7 cellular contexts compared by ENCODE assay signal in genomic region chr1:64898107-64898861, GRCh38.
DNase-seq lines count a peak whose midpoint lies in the region; ATAC-seq and TF ChIP-seq lines count a peak whose summit lies in the region.

No MANE protein-coding gene starts in this region.

- H3K4me1 ChIP-seq in endocrine pancreas (ENCODE audit: control insufficient read depth, insufficient read depth, low read length) (peaks cover 37% of the 10 kb centered on the region), mesenchymal stem cell (ENCODE audit: control insufficient read depth, insufficient read depth, low read depth, low read length) (peaks cover 15% of the 10 kb centered on the region), testis (peaks cover 19% of the 10 kb centered on the region)

- intact Hi-C loops in testis (cut with DNase I; ENCODE audit: low total_unique reads), result no loop called here

- peaks cover 18% of the 10 kb centered on the region for H3K79me1 ChIP-seq in mesenchymal stem cell (replicated peaks; ENCODE audit: low read length, poor library complexity, severe bottlenecking)

- TF ChIP-seq CTCF in testis (IDR thresholded peaks at IDR 0.05), result no peak

- H2BK12ac ChIP-seq in mesenchymal stem cell (ENCODE audit: low read length in 2 of 2), result no peak overlapping the region

- H3K4me2 ChIP-seq in mesenchymal stem cell (ENCODE audit: low read length, poor library complexity, severe bottlenecking), result peak overlapping the region; percentile 18

- no peaks in the 10 kb centered on the region for H3K36me3 ChIP-seq in endocrine pancreas (ENCODE audit: control insufficient read depth, insufficient read depth, low read length)
- peaks cover 0 to 6% of the 10 kb centered on the region in 2 experiments for H3K36me3 ChIP-seq in mesenchymal stem cell (ENCODE audit: control insufficient read depth in 1 of 2, insufficient read depth in 2 of 2, low read depth in 1 of 2, low read length in 2 of 2)
- H3K36me3 ChIP-seq in testis (ENCODE audit: low read depth, missing control alignments), result no peaks in the 10 kb centered on the region

- no peak overlapping the region for H2BK120ac ChIP-seq in mesenchymal stem cell (ENCODE audit: low read depth, low read length)

- no peak overlapping the region for H2AFZ ChIP-seq in mesenchymal stem cell (ENCODE audit: low read depth, low read length)

- H3K4me3 ChIP-seq in endocrine pancreas (ENCODE audit: control insufficient read depth, insufficient read depth, low read length) (peak overlapping the region; percentile 40), mesenchymal stem cell (ENCODE audit: insufficient read depth in 1 of 2, low read depth in 1 of 2, low read length in 2 of 2) (peak overlapping the region in 1 of 2 experiments; percentile 38), testis (no peak overlapping the region)

- peak; percentile 88 for DNase-seq in GM04504 (ENCODE audit: low read depth)
- peak; percentile 89 for DNase-seq in HT-29 (ENCODE audit: low spot score)
- peak; percentile 99 for DNase-seq in mesenchymal stem cell
- peak; percentile 88 for DNase-seq in testis

- peak; percentile 72 for ATAC-seq in GM21528 (IDR thresholded peaks at IDR 0.05; ENCODE audit: low FRiP score, unreplicated experiment)
- peak; percentile 95 for ATAC-seq in SK-N-SH treated with all-trans-retinoic acid at 6 μM for 48 hours

- H3K27me3 ChIP-seq in endocrine pancreas (ENCODE audit: control insufficient read depth, insufficient read depth, low read length), result no peaks in the 10 kb centered on the region
- no peaks in the 10 kb centered on the region for H3K27me3 ChIP-seq in mesenchymal stem cell (ENCODE audit: control insufficient read depth in 1 of 2, insufficient read depth in 1 of 2, low read length in 2 of 2)
- no peaks in the 10 kb centered on the region for H3K27me3 ChIP-seq in testis

- H4K8ac ChIP-seq in mesenchymal stem cell (ENCODE audit: low read length), result no peak overlapping the region

- 3% methylated on average over 4 of the region's 4 CpGs for WGBS in mesenchymal stem cell
- 23 to 28% methylated on average over 4 of the region's 4 CpGs for WGBS in testis, 2 donors

- no peak overlapping the region for H2BK15ac ChIP-seq in mesenchymal stem cell (ENCODE audit: low read depth, poor library complexity, severe bottlenecking)

- peak overlapping the region in 1 of 2 experiments; percentile 70 for H3K18ac ChIP-seq in mesenchymal stem cell (ENCODE audit: low read depth in 1 of 2, low read length in 2 of 2)

- H3K9ac ChIP-seq in endocrine pancreas (ENCODE audit: control insufficient read depth, insufficient read depth, low read length) (no peak overlapping the region), mesenchymal stem cell (ENCODE audit: low read length) (peak overlapping the region; percentile 66)

- no peak for TF ChIP-seq POLR2A in testis (IDR thresholded peaks at IDR 0.05)

- no peak overlapping the region for H4K91ac ChIP-seq in mesenchymal stem cell (ENCODE audit: low read length)

- peak overlapping the region; percentile 89 for H3K27ac ChIP-seq in mesenchymal stem cell (ENCODE audit: low read length, poor library complexity, severe bottlenecking)
- H3K27ac ChIP-seq in testis, result peak overlapping the region; percentile 12 to 85

- H3K14ac ChIP-seq in mesenchymal stem cell (ENCODE audit: low read length in 2 of 2), result no peak overlapping the region

- H2AK5ac ChIP-seq in mesenchymal stem cell (ENCODE audit: low read length, severe bottlenecking), result peak overlapping the region; percentile 39

- no peak overlapping the region for H3K4ac ChIP-seq in mesenchymal stem cell (ENCODE audit: low read depth in 1 of 2, low read length in 2 of 2)

- peak overlapping the region; percentile 69 for H2BK5ac ChIP-seq in mesenchymal stem cell (ENCODE audit: low read depth, low read length, poor library complexity, severe bottlenecking)

- H3K9me3 ChIP-seq in endocrine pancreas (ENCODE audit: control insufficient read depth, low read length) (no peaks in the 10 kb centered on the region), mesenchymal stem cell (ENCODE audit: control insufficient read depth, low read length) (no peaks in the 10 kb centered on the region), testis (no peaks in the 10 kb centered on the region)

- H3K23ac ChIP-seq in mesenchymal stem cell (ENCODE audit: low read length in 2 of 2), result no peak overlapping the region

TF ChIP-seq in SK-N-SH treated with all-trans-retinoic acid at 6 μM for 48 hours, 23 proteins besides CTCF, POLR2A, EP300 and RAD21:
- TF ChIP-seq ISL1 (CRISPR knock-in tag; IDR thresholded peaks at IDR 0.05) (peak; percentile 59; the same call in 1 of the 2 replicates), TCF4 (CRISPR knock-in tag; IDR thresholded peaks at IDR 0.05; ENCODE audit: borderline replicate concordance) (no peak)
